23 cellular contexts compared by ENCODE assay signal in the genomic region with DNA sequence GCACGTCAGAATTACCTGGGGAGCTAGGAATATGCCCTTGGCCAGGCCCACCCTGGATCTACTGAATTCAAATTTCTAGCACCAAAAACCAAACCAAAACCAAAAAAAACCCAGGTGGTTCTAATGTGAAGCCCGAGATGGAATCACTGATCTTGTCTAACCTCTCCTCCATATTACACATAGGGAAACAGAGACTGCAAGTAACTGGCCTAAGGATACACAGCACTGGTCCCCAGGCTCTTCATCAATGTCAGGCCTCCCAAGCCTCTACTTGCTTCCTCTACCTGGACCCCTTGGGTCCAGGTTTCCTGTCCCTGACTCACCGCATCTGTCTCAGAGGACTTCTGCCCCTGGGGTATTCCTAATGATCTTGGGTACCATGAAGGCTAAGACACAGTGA. TPM values are rescaled to one million over a fixed set of nuclear protein-coding genes. Genes with fewer than 3 reads are reported as not detected.
DNase-seq lines count a peak whose midpoint lies in the region; ATAC-seq and TF ChIP-seq lines count a peak whose summit lies in the region.
"Had no signal": no experiment of that assay in that cellular context is flagged by ENCODE, and none has a peak within 500 bp of the region (broad histone marks: within the 10 kb centered on the region; RNA-seq: fewer than 3 reads in every experiment).

No MANE protein-coding gene starts in this region.

- intact Hi-C loops in IMR-90 (cut with micrococcal nuclease) = no loop called here
- intact Hi-C loops in psoas muscle (cut with DNase I) = no loop called here

- no peak overlapping the region for H3K4me2 ChIP-seq in BLaER1 treated with 17β-estradiol and CSF1 and Interleukin-3, amounts not matched to agents 10 nM and 100 nM
- H3K4me2 ChIP-seq in IMR-90 (ENCODE audit: low read depth, low read length) (no peak overlapping the region), GM23338 (no peak overlapping the region)

- H3K9me3 Mint-ChIP-seq in HFFc6 (no peaks in the 10 kb centered on the region), GM23338 (no peaks in the 10 kb centered on the region)
- H3K9me3 Mint-ChIP-seq: CD4-positive, CD25-positive, alpha-beta regulatory T cell; T-cell had no signal

- 0 out of 22 replicates have a peak, but pooled peaks cover 0 to 6% (median 0%) of the 10 kb centered on the region in 11 experiments for H4K20me1 ChIP-seq in BLaER1 treated with 17β-estradiol and CSF1 and Interleukin-3, amounts not matched to agents 10 nM and 100 nM
- peaks cover 35% of the 10 kb centered on the region for H4K20me1 ChIP-seq in IMR-90 (ENCODE audit: insufficient read depth, low read length)
- no peaks in the 10 kb centered on the region for H4K20me1 ChIP-seq in GM23338 (replicated peaks; ENCODE audit: insufficient read depth)

- no peak overlapping the region for H2BK20ac ChIP-seq in IMR-90 (ENCODE audit: low read depth, low read length)

- no TSS peak for BruUV-seq in IMR-90 (replicated peaks; lab: Mats Ljungman, UMichigan)

- in situ Hi-C loops in IMR-90 (cut with MboI; ENCODE audit: low sequenced_read_pairs) = no loop called here

- H3F3A ChIP-seq in GM23338 (replicated peaks; ENCODE audit: low read depth) = no peaks in the 10 kb centered on the region

- H4K5ac ChIP-seq in IMR-90 (ENCODE audit: low read depth, low read length) = no peak overlapping the region

- H3K23ac ChIP-seq in IMR-90 (ENCODE audit: low read depth, low read length) = no peak overlapping the region

- H3K9me3 ChIP-seq in BLaER1 treated with 17β-estradiol and CSF1 and Interleukin-3, amounts not matched to agents 10 nM and 100 nM (replicated peaks in 1 of 11) = no peaks in the 10 kb centered on the region
- H3K9me3 ChIP-seq in IMR-90 (ENCODE audit: control insufficient read depth, insufficient read depth, low read length) = no peaks in the 10 kb centered on the region
- no peaks in the 10 kb centered on the region for H3K9me3 ChIP-seq in psoas muscle

- POLR2A ChIA-PET in IMR-90 (lab: Charles Lee; ENCODE audit: unreplicated experiment) = no interaction called here

- no peak for ATAC-seq in IMR-90 (ENCODE audit: low read depth)
- no peak for ATAC-seq in psoas muscle
- no peak for ATAC-seq in GM18511 (IDR thresholded peaks at IDR 0.05; ENCODE audit: unreplicated experiment)
- ATAC-seq in GM23338 = no peak
- ATAC-seq: T-cell had no signal

- no peak overlapping the region for H3K27ac Mint-ChIP-seq in HFFc6
- no peak overlapping the region for H3K27ac Mint-ChIP-seq in GM23338
- H3K27ac Mint-ChIP-seq: B cell; CD4-positive, CD25-positive, alpha-beta regulatory T cell; T-cell had no signal

- H3K14ac ChIP-seq in IMR-90 (replicated peaks; ENCODE audit: low read depth, low read length) = no peak overlapping the region

- CTCF ChIA-PET in IMR-90 (lab: Yijun Ruan, JAX) = no interaction called here

- no peak for TF ChIP-seq RAD21 in IMR-90 (IDR thresholded peaks at IDR 0.05; ENCODE audit: low read length)

- H3K4me3 ChIP-seq in BLaER1 treated with 17β-estradiol and CSF1 and Interleukin-3, amounts not matched to agents 10 nM and 100 nM = no peak overlapping the region
- no peak overlapping the region for H3K4me3 ChIP-seq in IMR-90 (ENCODE audit: insufficient read depth, low read depth, low read length)
- no peak overlapping the region for H3K4me3 ChIP-seq in psoas muscle
- no peak overlapping the region for H3K4me3 ChIP-seq in GM23338

- no peak overlapping the region for H4K8ac ChIP-seq in IMR-90 (ENCODE audit: low read depth in 2 of 2, low read length in 2 of 2)

- H3K4me1 Mint-ChIP-seq in HFFc6 (ENCODE audit: low read depth) = peaks cover 59% of the 10 kb centered on the region
- H3K4me1 Mint-ChIP-seq in GM23338 = peaks cover 13% of the 10 kb centered on the region

- 100% methylated on average over 1 of the region's 3 CpGs; no CpG with 5 or more reads in 1 of the 2 experiments for whole genome bisulfite sequencing in IMR-90 (ENCODE audit: extremely low coverage in 2 of 2, insufficient read length in 1 of 2), 2 experiments
- WGBS in psoas muscle, 3 donors = 53 to 100% (median 83%) methylated on average over 3 of the region's 3 CpGs

- no peak overlapping the region for H2AK9ac ChIP-seq in IMR-90 (replicated peaks; ENCODE audit: low read depth, low read length, poor library complexity)

- H3K27me3 Mint-ChIP-seq in HFFc6 (ENCODE audit: insufficient read depth) (peaks cover 5% of the 10 kb centered on the region), GM23338 (ENCODE audit: insufficient read depth, low read depth, poor library complexity) (peaks cover 5% of the 10 kb centered on the region)
- H3K27me3 Mint-ChIP-seq: B cell; CD4-positive, CD25-positive, alpha-beta regulatory T cell; T-cell had no signal

- peaks cover 22% of the 10 kb centered on the region for H3K36me3 Mint-ChIP-seq in HFFc6 (ENCODE audit: low read depth)
- H3K36me3 Mint-ChIP-seq in GM23338 (ENCODE audit: low read depth) = no peaks in the 10 kb centered on the region; the same call in 2 of the 3 replicates

- H4K91ac ChIP-seq in IMR-90 (ENCODE audit: insufficient read depth, low read depth, low read length) = no peak overlapping the region

- no peak overlapping the region for H3K56ac ChIP-seq in IMR-90 (ENCODE audit: extremely low read depth, insufficient read depth, low read length)

- peaks cover 31% of the 10 kb centered on the region for H3K9me1 ChIP-seq in IMR-90 (ENCODE audit: insufficient read depth, low read length)

- H2AFZ ChIP-seq in IMR-90 (replicated peaks; ENCODE audit: low read length, poor library complexity) (no peak overlapping the region), GM23338 (no peak overlapping the region)

- H3K27me3 ChIP-seq in BLaER1 treated with 17β-estradiol and CSF1 and Interleukin-3, amounts not matched to agents 10 nM and 100 nM = no peaks in the 10 kb centered on the region
- H3K27me3 ChIP-seq in IMR-90 (ENCODE audit: control insufficient read depth, insufficient read depth, low read length) (no peaks in the 10 kb centered on the region), psoas muscle (ENCODE audit: insufficient read depth in 3 of 3, low read length in 2 of 3) (no peaks in the 10 kb centered on the region), GM23338 (ENCODE audit: insufficient read depth) (no peaks in the 10 kb centered on the region)

- no peak overlapping the region for H3K18ac ChIP-seq in IMR-90 (ENCODE audit: low read depth, low read length)

- H2BK120ac ChIP-seq in IMR-90 (ENCODE audit: low read depth, low read length) = no peak overlapping the region

- TF ChIP-seq CTCF in IMR-90 (conservative IDR thresholded peaks at IDR 0.05; ENCODE audit: low read depth, low read length) = no peak
- no peak for TF ChIP-seq CTCF in psoas muscle (IDR thresholded peaks at IDR 0.05)
- no peak for TF ChIP-seq CTCF in HFFc6 (IDR thresholded peaks at IDR 0.05)
- TF ChIP-seq CTCF in GM23338 (conservative IDR thresholded peaks at IDR 0.05; ENCODE audit: low read depth in 2 of 2) = no peak

- H2BK15ac ChIP-seq in IMR-90 (ENCODE audit: low read depth, low read length) = no peak overlapping the region

- H3K27ac ChIP-seq in BLaER1 treated with 17β-estradiol and CSF1 and Interleukin-3, amounts not matched to agents 10 nM and 100 nM = peak overlapping the region in 2 of 11 experiments; percentile 4 to 68; a peak in 10 of 22 replicates
- H3K27ac ChIP-seq in IMR-90 (ENCODE audit: insufficient read depth, low read length) (no peak overlapping the region), cingulate gyrus (ENCODE audit: low read depth, low read length) (peak overlapping the region; percentile 92), psoas muscle (peak overlapping the region; percentile 10), GM23338 (ENCODE audit: low read depth) (no peak overlapping the region)
- H3K27ac ChIP-seq: HL-60 had no signal

- H2AK5ac ChIP-seq in IMR-90 (ENCODE audit: low read depth, low read length) = 0 out of 2 replicates have a peak overlapping the region, but pooled peaks have one; percentile 48

- no peak for TF ChIP-seq POLR2A in IMR-90 (IDR thresholded peaks at IDR 0.05; ENCODE audit: low read depth, low read length)

- H3K4me3 Mint-ChIP-seq in HFFc6 = no peak overlapping the region
- H3K4me3 Mint-ChIP-seq in GM23338 = no peak overlapping the region
- H3K4me3 Mint-ChIP-seq: B cell; CD4-positive, CD25-positive, alpha-beta regulatory T cell; T-cell had no signal

- peaks cover 59 to 74% of the 10 kb centered on the region in 2 experiments for H3K79me1 ChIP-seq in IMR-90 (ENCODE audit: low read depth in 1 of 2, low read length in 2 of 2)

- DNase-seq in IMR-90 (no peak), psoas muscle (peak in 1 of 2 donors; percentile 41), HFFc6 (no peak), GM23338 (ENCODE audit: low spot score) (no peak)
- DNase-seq: CD4-positive, CD25-positive, alpha-beta regulatory T cell; DMS153; DND-41; HCEC 1CT; Kasumi-1; NCI-H1048; NCI-H1417; NCI-H1694 treated with DMSO at 0.1 percent for 48 hours; NCI-H2081; NCI-H2227 treated with DMSO at 0.1 percent for 48 hours; NCI-H69; RPMI8226; SHP77; T-cell had no signal

- dilution Hi-C loops in IMR-90 (cut with HindIII; ENCODE audit: low sequenced_read_pairs, unreplicated experiment) = no loop called here

- H3K9ac ChIP-seq in BLaER1 treated with 17β-estradiol and CSF1 and Interleukin-3, amounts not matched to agents 10 nM and 100 nM = peak overlapping the region in 8 of 11 experiments; percentile 1 to 71 (median 23); a peak in 6 of 22 replicates
- H3K9ac ChIP-seq in IMR-90 (ENCODE audit: low read depth, low read length) = no peak overlapping the region

- no peaks in the 10 kb centered on the region for H3K79me2 ChIP-seq in GM23338 (replicated peaks; ENCODE audit: insufficient read depth)

- peaks cover 0 to 26% (median 9%) of the 10 kb centered on the region in 11 experiments; a peak in 9 of 22 replicates for H3K36me3 ChIP-seq in BLaER1 treated with 17β-estradiol and CSF1 and Interleukin-3, amounts not matched to agents 10 nM and 100 nM
- H3K36me3 ChIP-seq in IMR-90 (ENCODE audit: control insufficient read depth, insufficient read depth, low read length) (peaks cover 70% of the 10 kb centered on the region), psoas muscle (ENCODE audit: insufficient read depth in 1 of 2, low read depth in 1 of 2) (peaks cover 0 to 53% of the 10 kb centered on the region in 2 donors), GM23338 (ENCODE audit: insufficient read depth) (no peaks in the 10 kb centered on the region)

- no peaks in the 10 kb centered on the region; a peak in 1 of 20 replicates for H3K4me1 ChIP-seq in BLaER1 treated with 17β-estradiol and CSF1 and Interleukin-3, amounts not matched to agents 10 nM and 100 nM
- peaks cover 28% of the 10 kb centered on the region for H3K4me1 ChIP-seq in IMR-90 (ENCODE audit: control insufficient read depth, insufficient read depth, low read length)
- peaks cover 31% of the 10 kb centered on the region for H3K4me1 ChIP-seq in psoas muscle
- H3K4me1 ChIP-seq in GM23338 (ENCODE audit: insufficient read depth) = no peaks in the 10 kb centered on the region

- H3K9me2 ChIP-seq in GM23338 (ENCODE audit: insufficient read depth) = no peaks in the 10 kb centered on the region

- H3K4ac ChIP-seq in IMR-90 (ENCODE audit: low read depth, low read length) = no peak overlapping the region

- H2BK5ac ChIP-seq in IMR-90 (ENCODE audit: low read depth, low read length, poor library complexity, severe bottlenecking) = no peak overlapping the region

RNA-seq across cellular contexts. Expression of a gene that starts 30.7 kb away (rescaled TPM):
- total RNA-seq in IMR-90 (2012; rRNA removed) (12.2 and 15.1 TPM in 2 replicates), psoas muscle (10 to 100 TPM; 31.6 to 64.7 (median 47.9) TPM)
- polyA plus RNA-seq in IMR-90 (2012; rRNA removed) (25.9 and 29.9 TPM in 2 replicates), psoas muscle (100 to 1,000 TPM in 1 of 3 donors, 10 to 100 TPM in 2; 11.2 to 112 (median 36.2) TPM), GM23338 (2016; fragmentation: Nextera tagmentation; extraction: Ambion mirVana) (2.0 and 2.9 TPM in 2 replicates)
- 19.8 and 29.3 TPM in 2 replicates for polyA plus RNA-seq in IMR-90 (2012; cell fraction: cytosol; rRNA removed)
- 22.4 and 28.3 TPM in 2 replicates for polyA plus RNA-seq in IMR-90 (2012; cell fraction: nucleus; rRNA removed; ENCODE audit: low replicate concordance)
- total RNA-seq in HFFc6 (2021; fragmentation: NEBNext Ultra II Directional; extraction: Animal tissue kit (Norgen Biotek cat#: 25700)) = 10 to 100 TPM; 33.2 to 40.3 (median 37.5) TPM
- 7.2 and 10.1 TPM in 2 replicates for total RNA-seq in GM23338 (2014; rRNA removed; shearing (Covaris generic))

Comparison
In these comparisons a context has a peak if more than half of its experiments do, and no peak if none do; other contexts are left out.
1. H3K27ac ChIP-seq: peak in cingulate gyrus (single experiment) and psoas muscle (single experiment); none in IMR-90 (single experiment) and GM23338 (single experiment).